15 cellular contexts compared by ENCODE assay signal in genomic region chr10:3048114-3049019, GRCh38. TPM values are rescaled to one million over a fixed set of nuclear protein-coding genes. Genes with fewer than 3 reads are reported as not detected.
DNase-seq lines count a peak whose midpoint lies in the region; ATAC-seq lines count a peak whose summit lies in the region.
"Had no signal": no experiment of that assay in that cellular context is flagged by ENCODE, and none has a peak within 500 bp of the region (broad histone marks: within the 10 kb centered on the region; RNA-seq: fewer than 3 reads in every experiment).

No MANE protein-coding gene starts in this region.

- DNase-seq in right cardiac atrium: peak; percentile 26 to 60 (median 33)
- DNase-seq in NCI-H1436 (lab: John Stamatoyannopoulos, UW): no peak
- DNase-seq in activated naive CD4-positive, alpha-beta T cell treated with Interleukin-2 at 50 U/mL for 16 hours: no peak
- DNase-seq: activated CD4-positive, CD25-positive, alpha-beta regulatory T cell treated with anti-CD3 and anti-CD28 coated beads, Interleukin-2, amount 50 U/mL, for 72 hours; NCI-H2029; Peyer's patch; psoas muscle; stimulated activated CD8-positive, alpha-beta memory T cell treated with anti-CD3 and anti-CD28 coated beads, Interleukin-4, amount 100 ng/mL, for 48 hours had no signal

- H3K27me3 ChIP-seq in right cardiac atrium (ENCODE audit: control insufficient read depth, insufficient read depth): no peaks in the 10 kb centered on the region
- H3K27me3 ChIP-seq: Peyer's patch had no signal

- H3K27me3 Mint-ChIP-seq in activated T-helper 17 cell treated with anti-CD3 and anti-CD28 coated beads, Interleukin-2, amount 50 U/mL, for 72 hours: peaks cover 9% of the 10 kb centered on the region
- peaks cover 44% of the 10 kb centered on the region for H3K27me3 Mint-ChIP-seq in stimulated activated memory B cell treated with anti-CD40 and anti-IgM and Interleukin-4, amounts not matched to agents 10 μg/mL and 1 μg/mL and 100 μg/mL, for 72 hours

- H3K36me3 Mint-ChIP-seq in activated T-helper 17 cell treated with anti-CD3 and anti-CD28 coated beads, Interleukin-2, amount 50 U/mL, for 72 hours (ENCODE audit: low read depth): no peaks in the 10 kb centered on the region
- no peaks in the 10 kb centered on the region for H3K36me3 Mint-ChIP-seq in stimulated activated memory B cell treated with anti-CD40 and anti-IgM and Interleukin-4, amounts not matched to agents 10 μg/mL and 1 μg/mL and 100 μg/mL, for 72 hours
- H3K36me3 Mint-ChIP-seq: activated naive CD4-positive, alpha-beta T cell treated with anti-CD3 and anti-CD28 coated beads, Interleukin-2, amount 50 U/mL, for 24 hours had no signal

- ATAC-seq in GM19025 (IDR thresholded peaks at IDR 0.05; ENCODE audit: low read depth, unreplicated experiment): peak; percentile 40
- peak; percentile 77 for ATAC-seq in activated T-helper 17 cell treated with anti-CD3 and anti-CD28 coated beads, Interleukin-2, amount 50 U/mL, for 72 hours (replicated peaks)
- peak; percentile 26 to 45 for ATAC-seq in right cardiac atrium
- ATAC-seq in stimulated activated memory B cell treated with anti-CD40 and anti-IgM and Interleukin-4, amounts not matched to agents 10 μg/mL and 1 μg/mL and 100 μg/mL, for 72 hours: peak; percentile 53
- ATAC-seq in GM21529 (IDR thresholded peaks at IDR 0.05; ENCODE audit: unreplicated experiment): no peak
- ATAC-seq in HG02938 (IDR thresholded peaks at IDR 0.05; ENCODE audit: unreplicated experiment): no peak
- ATAC-seq: HCT116, psoas muscle had no signal

- no peak overlapping the region for H3K4me3 ChIP-seq in right cardiac atrium (ENCODE audit: low read length)
- H3K4me3 ChIP-seq: Peyer's patch, psoas muscle had no signal

- intact Hi-C loops in right cardiac atrium (cut with DNase I): no loop called here

- H3K27ac ChIP-seq in right cardiac atrium (ENCODE audit: low read length): no peak overlapping the region
- H3K27ac ChIP-seq: psoas muscle had no signal

- H3K4me1 Mint-ChIP-seq in activated T-helper 17 cell treated with anti-CD3 and anti-CD28 coated beads, Interleukin-2, amount 50 U/mL, for 72 hours: peaks cover 5% of the 10 kb centered on the region
- H3K4me1 Mint-ChIP-seq in stimulated activated memory B cell treated with anti-CD40 and anti-IgM and Interleukin-4, amounts not matched to agents 10 μg/mL and 1 μg/mL and 100 μg/mL, for 72 hours: peaks cover 4% of the 10 kb centered on the region

- no peaks in the 10 kb centered on the region for H3K9me3 ChIP-seq in right cardiac atrium (ENCODE audit: control insufficient read depth, low read length)
- H3K9me3 ChIP-seq: Peyer's patch, psoas muscle had no signal

- WGBS in right cardiac atrium: 58% methylated on average over 16 of the region's 17 CpGs

- no peaks in the 10 kb centered on the region for H3K4me1 ChIP-seq in right cardiac atrium (ENCODE audit: control insufficient read depth, insufficient read depth, low read length)

- H3K4me3 Mint-ChIP-seq in activated T-helper 17 cell treated with anti-CD3 and anti-CD28 coated beads, Interleukin-2, amount 50 U/mL, for 72 hours: no peak overlapping the region
- no peak overlapping the region for H3K4me3 Mint-ChIP-seq in stimulated activated memory B cell treated with anti-CD40 and anti-IgM and Interleukin-4, amounts not matched to agents 10 μg/mL and 1 μg/mL and 100 μg/mL, for 72 hours
- H3K4me3 Mint-ChIP-seq: activated naive CD4-positive, alpha-beta T cell treated with anti-CD3 and anti-CD28 coated beads, Interleukin-2, amount 50 U/mL, for 24 hours had no signal

- no peaks in the 10 kb centered on the region for H3K9me3 Mint-ChIP-seq in activated T-helper 17 cell treated with anti-CD3 and anti-CD28 coated beads, Interleukin-2, amount 50 U/mL, for 72 hours
- no peaks in the 10 kb centered on the region for H3K9me3 Mint-ChIP-seq in stimulated activated memory B cell treated with anti-CD40 and anti-IgM and Interleukin-4, amounts not matched to agents 10 μg/mL and 1 μg/mL and 100 μg/mL, for 72 hours
- H3K9me3 Mint-ChIP-seq: activated naive CD4-positive, alpha-beta T cell treated with anti-CD3 and anti-CD28 coated beads, Interleukin-2, amount 50 U/mL, for 24 hours had no signal

- peak overlapping the region; percentile 7 for H3K27ac Mint-ChIP-seq in activated T-helper 17 cell treated with anti-CD3 and anti-CD28 coated beads, Interleukin-2, amount 50 U/mL, for 72 hours
- H3K27ac Mint-ChIP-seq in stimulated activated memory B cell treated with anti-CD40 and anti-IgM and Interleukin-4, amounts not matched to agents 10 μg/mL and 1 μg/mL and 100 μg/mL, for 72 hours: peak overlapping the region; percentile 4
- H3K27ac Mint-ChIP-seq: activated naive CD4-positive, alpha-beta T cell treated with anti-CD3 and anti-CD28 coated beads, Interleukin-2, amount 50 U/mL, for 24 hours had no signal

RNA-seq across cellular contexts. Expression of gene PFKP, which starts 19.0 kb away (rescaled TPM):
- total RNA-seq in activated T-helper 17 cell treated with anti-CD3 and anti-CD28 coated beads, Interleukin-2, amount 50 U/mL, for 72 hours: 100 to 1,000 TPM; 349 TPM
- total RNA-seq in right cardiac atrium: 100 to 1,000 TPM in 3 of 4 donors, 10 to 100 TPM in 1; 88.7 to 120 (median 114) TPM
- 86.8 TPM for polyA plus RNA-seq in right cardiac atrium

Comparison
In these comparisons a context has a peak if more than half of its experiments do, and no peak if none do; other contexts are left out.
1. ATAC-seq: peak in GM19025 (single experiment), activated T-helper 17 cell treated with anti-CD3 and anti-CD28 coated beads, Interleukin-2, amount 50 U/mL, for 72 hours (single experiment), right cardiac atrium (2 of 2) and stimulated activated memory B cell treated with anti-CD40 and anti-IgM and Interleukin-4, amounts not matched to agents 10 μg/mL and 1 μg/mL and 100 μg/mL, for 72 hours (single experiment); none in GM21529 (single experiment) and HG02938 (single experiment).
2. DNase-seq: peak in right cardiac atrium (3 of 3); none in NCI-H1436 (single experiment) and activated naive CD4-positive, alpha-beta T cell treated with Interleukin-2 at 50 U/mL for 16 hours (single experiment).